Comparison of ENCODE assay signal across 1 cellular context in genomic region chr12:132329739-132330548, GRCh38.
TF ChIP-seq lines count a peak whose summit lies in the region.

No MANE protein-coding gene starts in this region.

TF ChIP-seq in WTC11, 78 proteins besides CTCF, POLR2A, EP300 and RAD21 (continued from another document):
- TF ChIP-seq ARID4B (CRISPR knock-in tag; IDR thresholded peaks at IDR 0.05; ENCODE audit: borderline replicate concordance) (no peak), GABPB1 (CRISPR knock-in tag; IDR thresholded peaks at IDR 0.05) (no peak)
